14 cellular contexts compared by ENCODE assay signal in genomic region chr16:102060-102855, GRCh38. TPM values are rescaled to one million over a fixed set of nuclear protein-coding genes. Genes with fewer than 3 reads are reported as not detected.
DNase-seq lines count a peak whose midpoint lies in the region; ATAC-seq and FAIRE-seq lines count a peak whose summit lies in the region.
"Had no signal": no experiment of that assay in that cellular context is flagged by ENCODE, and none has a peak within 500 bp of the region (broad histone marks: within the 10 kb centered on the region; RNA-seq: fewer than 3 reads in every experiment).

No MANE protein-coding gene starts in this region.

- H3K4me1 ChIP-seq in skeletal muscle tissue (ENCODE audit: control insufficient read depth in 3 of 3, insufficient read depth in 3 of 3, low read length in 3 of 3), result peaks cover 39 to 55% (median 52%) of the 10 kb centered on the region in 3 donors

- H3K27me3 ChIP-seq in skeletal muscle tissue (ENCODE audit: control insufficient read depth in 3 of 3, insufficient read depth in 3 of 3, low read length in 3 of 3), result no peaks in the 10 kb centered on the region

- H3K36me3 ChIP-seq in skeletal muscle tissue (ENCODE audit: control insufficient read depth in 3 of 3, insufficient read depth in 3 of 3, low read length in 3 of 3), result peaks cover 15 to 21% (median 18%) of the 10 kb centered on the region in 3 donors

- H3K9me3 ChIP-seq in skeletal muscle tissue (ENCODE audit: control insufficient read depth in 3 of 3, low read length in 3 of 3), result no peaks in the 10 kb centered on the region

- ATAC-seq in left lobe of liver, result peak; percentile 64
- ATAC-seq: stimulated activated naive CD8-positive, alpha-beta T cell treated with anti-CD3 and anti-CD28 coated beads, Interleukin-15, amount 100 ng/mL, for 72 hours had no signal

- H3K27ac ChIP-seq in skeletal muscle tissue (ENCODE audit: low read depth, low read length), result peak overlapping the region; percentile 69
- H3K27ac ChIP-seq: GM23248 had no signal

- in situ Hi-C loops in SK-MEL-5 (cut with HindIII; ENCODE audit: low pct_unique_long_range_greater_than_20kb, low sequenced_read_pairs), result no loop called here

- DNase-seq in SK-MEL-5 (ENCODE audit: low read depth, low spot score) (peak; percentile 91), dermis microvascular lymphatic vessel endothelial cell (ENCODE audit: low read depth in 2 of 2) (peak; percentile 78 to 85), left lobe of liver (ENCODE audit: low spot score) (peak; percentile 84), RCC 7860 (ENCODE audit: low spot score) (no peak), NCI-H345 treated with DMSO at 0.1 percent for 48 hours (lab: John Stamatoyannopoulos, UW; ENCODE audit: unreplicated experiment) (no peak), ureter (ENCODE audit: low spot score) (no peak), LoVo (ENCODE audit: low spot score) (no peak)
- DNase-seq: activated T-cell treated with anti-CD3 and anti-CD28 coated beads, Interleukin-2, amount 50 U/mL, for 24 hours; cerebellar nuclear complex; GM23248; NCI-H187 treated with DMSO at 0.1 percent for 48 hours; stimulated activated naive CD8-positive, alpha-beta T cell treated with anti-CD3 and anti-CD28 coated beads, Interleukin-15, amount 100 ng/mL, for 72 hours had no signal

- H3K9ac ChIP-seq in skeletal muscle tissue (ENCODE audit: low read depth in 1 of 3, low read length in 3 of 3), result peak overlapping the region; percentile 7 to 64 (median 45)
- H3K9ac ChIP-seq: GM23248 had no signal

- peak overlapping the region; percentile 41 to 48 (median 46) for H3K4me3 ChIP-seq in skeletal muscle tissue (ENCODE audit: low read length in 3 of 3)
- H3K4me3 ChIP-seq: GM23248 had no signal

- FAIRE-seq in RCC 7860 (lab: Jason Lieb, UNC), result no peak

RNA-seq across cellular contexts. Expression of gene MPG, which starts 24.2 kb away (rescaled TPM):
- total RNA-seq in SK-MEL-5 (2014; rRNA removed; shearing (Covaris generic)), result 57.3 and 70.9 TPM in 2 replicates
- 72.9 and 89.8 TPM in 2 replicates for polyA plus RNA-seq in SK-MEL-5 (2015; cell fraction: cytosol; rRNA removed)
- polyA plus RNA-seq in SK-MEL-5 (2015; cell fraction: nucleus; rRNA removed), result 18.9 and 20.0 TPM in 2 replicates
- 187 and 208 TPM in 2 replicates for total RNA-seq in dermis microvascular lymphatic vessel endothelial cell
- total RNA-seq in left lobe of liver, result 28.0 TPM
- total RNA-seq in skeletal muscle tissue, result 72.0 TPM
- 38.2 TPM for total RNA-seq in ureter

RNA-seq across cellular contexts. Expression of gene RHBDF1, which starts 29.8 kb away (rescaled TPM):
- 5.9 and 7.9 TPM in 2 replicates for total RNA-seq in SK-MEL-5 (2014; rRNA removed; shearing (Covaris generic))
- 9.4 and 12.3 TPM in 2 replicates for polyA plus RNA-seq in SK-MEL-5 (2015; cell fraction: cytosol; rRNA removed)
- polyA plus RNA-seq in SK-MEL-5 (2015; cell fraction: nucleus; rRNA removed), result 111 and 122 TPM in 2 replicates
- total RNA-seq in dermis microvascular lymphatic vessel endothelial cell (14.5 and 22.6 TPM in 2 replicates), left lobe of liver (5.8 TPM), skeletal muscle tissue (19.8 TPM), ureter (49.0 TPM)
- polyA plus RNA-seq: CD14-positive monocyte had no signal

RNA-seq across cellular contexts. Expression of gene NPRL3, which starts 36.2 kb away (rescaled TPM):
- total RNA-seq in SK-MEL-5 (2014; rRNA removed; shearing (Covaris generic)), result 4.1 and 5.6 TPM in 2 replicates
- 57.6 and 81.1 TPM in 2 replicates for polyA plus RNA-seq in SK-MEL-5 (2015; cell fraction: cytosol; rRNA removed)
- polyA plus RNA-seq in SK-MEL-5 (2015; cell fraction: nucleus; rRNA removed), result 42.2 and 68.1 TPM in 2 replicates
- 3.2 and 8.0 TPM in 2 replicates for total RNA-seq in dermis microvascular lymphatic vessel endothelial cell
- 14.9 TPM for total RNA-seq in left lobe of liver
- total RNA-seq in skeletal muscle tissue, result 12.5 TPM
- 42.5 TPM for total RNA-seq in ureter

RNA-seq across cellular contexts. Expression of gene SNRNP25, which starts 48.6 kb away (rescaled TPM):
- 26.0 and 28.2 TPM in 2 replicates for total RNA-seq in SK-MEL-5 (2014; rRNA removed; shearing (Covaris generic))
- polyA plus RNA-seq in SK-MEL-5 (2015; cell fraction: cytosol; rRNA removed), result 22.4 and 29.9 TPM in 2 replicates
- polyA plus RNA-seq in SK-MEL-5 (2015; cell fraction: nucleus; rRNA removed), result 16.0 and 24.5 TPM in 2 replicates
- total RNA-seq in dermis microvascular lymphatic vessel endothelial cell (15.6 and 27.1 TPM in 2 replicates), left lobe of liver (16.0 TPM), skeletal muscle tissue (16.2 TPM), ureter (16.8 TPM)

RNA-seq across cellular contexts. Expression of gene POLR3K, which starts 48.9 kb away (rescaled TPM):
- total RNA-seq in SK-MEL-5 (2014; rRNA removed; shearing (Covaris generic)), result 5.3 and 7.0 TPM in 2 replicates
- 16.4 and 26.4 TPM in 2 replicates for polyA plus RNA-seq in SK-MEL-5 (2015; cell fraction: cytosol; rRNA removed)
- 2.9 and 5.0 TPM in 2 replicates for polyA plus RNA-seq in SK-MEL-5 (2015; cell fraction: nucleus; rRNA removed)
- total RNA-seq in dermis microvascular lymphatic vessel endothelial cell, result 4.9 and 5.7 TPM in 2 replicates
- total RNA-seq in left lobe of liver, result 5.1 TPM
- 4.2 TPM for total RNA-seq in skeletal muscle tissue
- total RNA-seq in ureter, result 14.9 TPM

Comparison
In these comparisons a context has a peak if more than half of its experiments do, and no peak if none do; other contexts are left out.
1. DNase-seq: peak in SK-MEL-5 (single experiment), dermis microvascular lymphatic vessel endothelial cell (2 of 2) and left lobe of liver (single experiment); none in RCC 7860 (single experiment), NCI-H345 treated with DMSO at 0.1 percent for 48 hours (single experiment), ureter (single experiment) and LoVo (single experiment).